Comparison of ENCODE assay signal across 26 cellular contexts in the genomic region with DNA sequence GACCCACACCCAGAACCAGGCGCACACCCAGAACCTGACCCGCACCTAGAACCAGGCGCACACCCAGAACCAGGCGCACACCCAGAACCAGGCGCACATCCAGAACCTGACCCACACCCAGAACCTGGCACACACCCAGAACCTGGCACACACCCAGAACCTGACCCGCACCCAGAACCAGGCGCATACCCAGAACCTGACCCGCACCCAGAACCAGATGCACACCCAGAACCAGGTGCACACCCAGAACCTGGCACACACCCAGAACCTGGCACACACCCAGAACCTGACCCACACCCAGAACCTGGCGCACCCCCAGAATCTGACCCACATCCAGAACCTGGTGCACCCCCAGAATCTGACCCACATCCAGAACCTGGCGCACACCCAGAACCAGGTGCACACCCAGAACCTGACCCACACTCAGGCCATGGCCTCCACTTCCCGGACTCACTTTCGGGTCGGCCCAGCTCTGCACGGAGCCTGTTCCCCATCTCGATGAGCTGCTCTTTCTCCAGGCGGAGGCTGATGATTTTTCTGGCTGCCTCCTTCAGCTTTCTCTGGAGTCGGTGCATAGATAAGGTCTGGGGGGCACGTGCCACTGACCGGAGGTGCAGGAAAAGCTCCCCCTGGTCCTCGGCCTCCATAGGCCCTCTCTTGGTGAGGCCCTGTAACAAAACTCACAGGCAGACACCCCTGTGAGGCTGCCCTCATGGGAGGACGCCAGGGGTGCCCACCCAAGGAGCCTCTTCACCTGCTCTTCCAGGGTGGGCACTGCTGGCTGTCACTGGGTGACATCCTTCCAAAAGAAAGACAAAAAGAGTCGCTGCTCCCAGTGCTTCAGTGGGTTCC. TPM values are rescaled to one million over a fixed set of nuclear protein-coding genes. Genes with fewer than 3 reads are reported as not detected.
A peak's percentile ranks its signal among the peaks of the same experiment; 100 is the strongest.
DNase-seq lines count a peak whose midpoint lies in the region; ATAC-seq, FAIRE-seq and TF ChIP-seq lines count a peak whose summit lies in the region.
"Had no signal": no experiment of that assay in that cellular context is flagged by ENCODE, and none has a peak within 500 bp of the region (broad histone marks: within the 10 kb centered on the region; RNA-seq: fewer than 3 reads in every experiment).

No MANE protein-coding gene starts in this region.

- no peak overlapping the region for H3K4me3 Mint-ChIP-seq in T-cell
- H3K4me3 Mint-ChIP-seq: CD4-positive, alpha-beta memory T cell; IgD-negative memory B cell had no signal

- H3K9me3 ChIP-seq in kidney (ENCODE audit: control insufficient read depth in 1 of 2, low read length in 2 of 2): no peaks in the 10 kb centered on the region
- H3K9me3 ChIP-seq in spleen: no peaks in the 10 kb centered on the region
- H3K9me3 ChIP-seq: BLaER1, Caco-2 had no signal

- peak in 50 of 76 experiments; percentile 4 to 65 (median 40) for DNase-seq in HUDEP-2 (lab: John Stamatoyannopoulos, UW; ENCODE audit: unreplicated experiment in 76 of 76)
- peak; percentile 69 for DNase-seq in kidney
- DNase-seq in spleen: peak; percentile 44
- DNase-seq in NCI-H146 treated with DMSO at 0.1 percent for 48 hours (lab: John Stamatoyannopoulos, UW; ENCODE audit: unreplicated experiment): no peak
- no peak for DNase-seq in NCI-H524 treated with DMSO at 0.1 percent for 48 hours (lab: John Stamatoyannopoulos, UW)
- no peak for DNase-seq in T-cell
- DNase-seq: Caco-2; CD4-positive, alpha-beta memory T cell; DND-41; GOT3; HCEC 1CT; Kasumi-1; MM.1S; NCI-H1048; NCI-H1417 treated with DMSO at 0.1 percent for 48 hours; NCI-H187 treated with DMSO at 0.1 percent for 48 hours; NCI-H2227 treated with DMSO at 0.1 percent for 48 hours; NCI-H510A treated with DMSO at 0.1 percent for 48 hours; NCI-H82 had no signal

- ATAC-seq in HG03139 (IDR thresholded peaks at IDR 0.05; ENCODE audit: unreplicated experiment) (no peak), T-cell (replicated peaks in 1 of 4) (no peak)
- ATAC-seq: Panc1 had no signal

- no peak for TF ChIP-seq POLR2A in spleen (IDR thresholded peaks at IDR 0.05)

- peak overlapping the region; percentile 99 for H3K27ac ChIP-seq in C4-2B
- H3K27ac ChIP-seq in kidney (ENCODE audit: low read depth in 2 of 2, low read length in 2 of 2): no peak overlapping the region
- H3K27ac ChIP-seq in spleen: no peak overlapping the region
- H3K27ac ChIP-seq: BLaER1 had no signal

- POLR2A ChIA-PET in T-cell (lab: Charles Lee): no interaction called here

- no peak overlapping the region for H3K27ac Mint-ChIP-seq in T-cell

- no peaks in the 10 kb centered on the region for H3K27me3 Mint-ChIP-seq in T-cell
- H3K27me3 Mint-ChIP-seq: CD4-positive, alpha-beta memory T cell; IgD-negative memory B cell had no signal

- FAIRE-seq in kidney (lab: Jason Lieb, UNC): no peak
- FAIRE-seq: GM12892, GM18507 had no signal

- H3K9ac ChIP-seq in kidney (ENCODE audit: low read length in 2 of 2): no peak overlapping the region

- no peaks in the 10 kb centered on the region for H3K4me1 ChIP-seq in kidney (ENCODE audit: control insufficient read depth in 1 of 2, insufficient read depth in 1 of 2, low read depth in 1 of 2, low read length in 2 of 2)
- H3K4me1 ChIP-seq in spleen: peaks cover 0 to 7% (median 2%) of the 10 kb centered on the region in 6 donors

- peaks cover 2 to 6% of the 10 kb centered on the region in 2 donors for H3K36me3 ChIP-seq in kidney (ENCODE audit: control insufficient read depth in 1 of 2, insufficient read depth in 2 of 2, low read length in 2 of 2)
- H3K36me3 ChIP-seq in spleen: peaks cover 0 to 19% (median 0%) of the 10 kb centered on the region in 6 donors

- H3K9me3 Mint-ChIP-seq in T-cell: no peaks in the 10 kb centered on the region
- H3K9me3 Mint-ChIP-seq: CD4-positive, alpha-beta memory T cell; IgD-negative memory B cell had no signal

- intact Hi-C loops in kidney (cut with DNase I) (loop anchor here (10.0 kb wide), 1 partner anchor 117 kb away; a partner anchor contains a TSS), spleen (cut with DNase I; ENCODE audit: low total_unique reads) (no loop called here)

- TF ChIP-seq CTCF in C4-2B (conservative IDR thresholded peaks at IDR 0.05) (no peak), kidney (IDR thresholded peaks at IDR 0.05; ENCODE audit: borderline replicate concordance, extremely low read depth, insufficient read depth) (no peak), spleen (IDR thresholded peaks at IDR 0.05 in 8 of 11, conservative IDR thresholded peaks at IDR 0.05 in 3 of 11) (no peak)

- WGBS in spleen, 5 donors: 87 to 95% (median 91%) methylated on average over 12 to 22 of the region's 22 CpGs

- peaks cover 5 to 8% (median 6%) of the 10 kb centered on the region in 3 donors for H3K4me1 Mint-ChIP-seq in T-cell
- H3K4me1 Mint-ChIP-seq: IgD-negative memory B cell had no signal

- H3K36me3 Mint-ChIP-seq in T-cell: peaks cover 9% of the 10 kb centered on the region
- H3K36me3 Mint-ChIP-seq: IgD-negative memory B cell had no signal

- H3K27me3 ChIP-seq in spleen (replicated peaks in 1 of 7): no peaks in the 10 kb centered on the region
- H3K27me3 ChIP-seq: BLaER1 had no signal

- no peak overlapping the region for H3K4me3 ChIP-seq in kidney (ENCODE audit: low read length in 2 of 2)
- H3K4me3 ChIP-seq in spleen: no peak overlapping the region
- H3K4me3 ChIP-seq: BLaER1 had no signal

- CTCF ChIA-PET in T-cell (lab: Charles Lee): no interaction called here

RNA-seq across cellular contexts. Expression of a gene that starts 53.3 kb away (rescaled TPM):
- total RNA-seq in kidney: 43.3 TPM
- polyA plus RNA-seq in kidney (ENCODE audit: insufficient read depth, low read depth, low replicate concordance): 13.6 TPM
- total RNA-seq in spleen: 10 to 100 TPM; 20.6 to 45.2 (median 22.3) TPM
- polyA plus RNA-seq in spleen: 10 to 100 TPM in 1 of 3 donors, 1 to 10 TPM in 2; 9.3 to 14.7 (median 9.3) TPM
- 100 to 1,000 TPM in 2 of 5 donors, 10 to 100 TPM in 3; 48.2 to 144 (median 52.5) TPM for total RNA-seq in T-cell

Comparison
In these comparisons a context has a peak if more than half of its experiments do, and no peak if none do; other contexts are left out.
1. DNase-seq: peak in HUDEP-2 (50 of 76), kidney (single experiment) and spleen (single experiment); none in NCI-H146 treated with DMSO at 0.1 percent for 48 hours (single experiment), NCI-H524 treated with DMSO at 0.1 percent for 48 hours (single experiment) and T-cell (0 of 34).